In the genomic region with DNA sequence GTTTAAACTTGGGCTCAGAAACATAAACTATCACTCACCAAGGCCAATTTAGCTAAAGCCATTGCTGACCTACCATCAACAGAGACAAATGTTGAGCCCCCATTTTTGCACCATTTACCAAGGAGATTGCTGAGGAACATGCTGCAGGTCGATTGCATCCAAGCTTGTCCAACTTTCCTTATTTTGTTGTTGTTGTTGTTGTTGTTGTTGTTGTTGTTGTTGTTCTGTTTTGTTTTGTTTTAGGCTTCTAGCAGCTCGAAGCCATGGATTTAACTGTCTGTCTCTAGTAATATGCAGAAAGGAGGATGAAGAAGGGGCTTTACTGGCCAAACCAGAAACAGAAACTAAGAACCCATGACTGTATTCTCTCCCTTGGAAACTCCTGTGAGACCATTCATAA, we compare ENCODE assay signal across 28 cellular contexts.
"Had no signal": no experiment of that assay in that cellular context is flagged by ENCODE, and none has a peak within 500 bp of the region (broad histone marks: within the 10 kb centered on the region; RNA-seq: fewer than 3 reads in every experiment).

No MANE protein-coding gene starts in this region.

- FAIRE-seq: colon, endometrium, endothelial cell of umbilical vein, frontal cortex had no signal

- H3K27me3 Mint-ChIP-seq: dendritic cell treated with granulocyte-macrophage colony-stimulating factor and Interleukin-4, amounts not matched to agents 40 ng/mL and 50 ng/mL, for 4 days; effector memory CD8-positive, alpha-beta T cell had no signal

- H3K9me3 ChIP-seq: colonic mucosa, esophagus muscularis mucosa, esophagus squamous epithelium, gastrocnemius medialis, gastroesophageal sphincter, heart left ventricle had no signal

- DNase-seq: colonic mucosa; cortex of kidney; dermis blood vessel endothelial cell; dorsolateral prefrontal cortex; effector CD4-positive, alpha-beta T cell; effector CD8-positive, alpha-beta T cell; effector memory CD4-positive, alpha-beta T cell; effector memory CD8-positive, alpha-beta T cell; endodermal cell; erythroblast; esophagus squamous epithelium; foreskin melanocyte; gastrocnemius medialis; glutamatergic neuron; head of caudate nucleus; heart left ventricle; heart right ventricle had no signal

- H3K9me3 Mint-ChIP-seq: dendritic cell treated with granulocyte-macrophage colony-stimulating factor and Interleukin-4, amounts not matched to agents 40 ng/mL and 50 ng/mL, for 4 days; endodermal cell had no signal

- H3K4me3 Mint-ChIP-seq: dendritic cell treated with granulocyte-macrophage colony-stimulating factor and Interleukin-4, amounts not matched to agents 40 ng/mL and 50 ng/mL, for 4 days; effector memory CD8-positive, alpha-beta T cell; endodermal cell had no signal

- H3K27me3 ChIP-seq: colonic mucosa, dorsolateral prefrontal cortex, esophagus muscularis mucosa, esophagus squamous epithelium, foreskin keratinocyte, gastrocnemius medialis, gastroesophageal sphincter, heart left ventricle, heart right ventricle had no signal

- H3K4me3 ChIP-seq: colonic mucosa, coronary artery, dorsolateral prefrontal cortex, esophagus muscularis mucosa, esophagus squamous epithelium, gastrocnemius medialis, gastroesophageal sphincter, heart left ventricle, heart right ventricle had no signal

- H3K27ac Mint-ChIP-seq: dendritic cell treated with granulocyte-macrophage colony-stimulating factor and Interleukin-4, amounts not matched to agents 40 ng/mL and 50 ng/mL, for 4 days; effector memory CD8-positive, alpha-beta T cell; endodermal cell had no signal

- H3K4me1 ChIP-seq: colonic mucosa, esophagus muscularis mucosa, esophagus squamous epithelium, foreskin keratinocyte, gastrocnemius medialis, gastroesophageal sphincter, heart left ventricle, heart right ventricle had no signal

- H3K36me3 ChIP-seq: colonic mucosa, esophagus muscularis mucosa, esophagus squamous epithelium, gastrocnemius medialis, gastroesophageal sphincter, heart left ventricle, heart right ventricle had no signal

- H3K27ac ChIP-seq: colonic mucosa, coronary artery, dorsolateral prefrontal cortex, epithelial cell of prostate, esophagus muscularis mucosa, esophagus squamous epithelium, foreskin keratinocyte, gastrocnemius medialis, gastroesophageal sphincter, heart left ventricle, heart right ventricle had no signal

- ATAC-seq: effector memory CD8-positive, alpha-beta T cell; esophagus mucosa; foreskin keratinocyte; gastrocnemius medialis; gastroesophageal sphincter; heart left ventricle; heart right ventricle had no signal
